In genomic region chr7:30683839-30684238, GRCh38 we compare ENCODE assay signal across 1 cellular context.
TF ChIP-seq lines count a peak whose summit lies in the region.

No MANE protein-coding gene starts in this region.

TF ChIP-seq in K562, 482 proteins besides CTCF, POLR2A, EP300 and RAD21 (continued from another document):
- TF ChIP-seq E2F8 (IDR thresholded peaks at IDR 0.05; ENCODE audit: low read depth, partially characterized antibody) (no peak), GTF3C2 (IDR thresholded peaks at IDR 0.05; ENCODE audit: borderline replicate concordance, extremely low read depth, insufficient read length) (no peak), TBP (optimal IDR thresholded peaks at IDR 0.05; ENCODE audit: low read depth, low read length) (no peak), MTA1 (IDR thresholded peaks at IDR 0.05; ENCODE audit: borderline replicate concordance) (no peak), ETV1 (tag; conservative IDR thresholded peaks at IDR 0.05; ENCODE audit: low read depth) (no peak), REST (CRISPR knock-in tag; IDR thresholded peaks at IDR 0.05; ENCODE audit: low read depth) (no peak), PCBP1 (IDR thresholded peaks at IDR 0.05; ENCODE audit: low read depth, low read length, poor library complexity, severe bottlenecking) (no peak), STAT6 (CRISPR knock-in tag; IDR thresholded peaks at IDR 0.05) (no peak), NR2F6 (CRISPR knock-in tag; IDR thresholded peaks at IDR 0.05) (no peak), ZNF121 (CRISPR knock-in tag; conservative IDR thresholded peaks at IDR 0.05) (no peak), CTCFL (IDR thresholded peaks at IDR 0.05; ENCODE audit: borderline replicate concordance, insufficient read depth, low read depth, low read length, poor library complexity, severe bottlenecking) (no peak), CEBPZ (IDR thresholded peaks at IDR 0.05; ENCODE audit: borderline replicate concordance, low read depth, low read length) (no peak)
TF ChIP-seq in K562: peak in this region for 0.
